10 cellular contexts compared by ENCODE assay signal in the genomic region with DNA sequence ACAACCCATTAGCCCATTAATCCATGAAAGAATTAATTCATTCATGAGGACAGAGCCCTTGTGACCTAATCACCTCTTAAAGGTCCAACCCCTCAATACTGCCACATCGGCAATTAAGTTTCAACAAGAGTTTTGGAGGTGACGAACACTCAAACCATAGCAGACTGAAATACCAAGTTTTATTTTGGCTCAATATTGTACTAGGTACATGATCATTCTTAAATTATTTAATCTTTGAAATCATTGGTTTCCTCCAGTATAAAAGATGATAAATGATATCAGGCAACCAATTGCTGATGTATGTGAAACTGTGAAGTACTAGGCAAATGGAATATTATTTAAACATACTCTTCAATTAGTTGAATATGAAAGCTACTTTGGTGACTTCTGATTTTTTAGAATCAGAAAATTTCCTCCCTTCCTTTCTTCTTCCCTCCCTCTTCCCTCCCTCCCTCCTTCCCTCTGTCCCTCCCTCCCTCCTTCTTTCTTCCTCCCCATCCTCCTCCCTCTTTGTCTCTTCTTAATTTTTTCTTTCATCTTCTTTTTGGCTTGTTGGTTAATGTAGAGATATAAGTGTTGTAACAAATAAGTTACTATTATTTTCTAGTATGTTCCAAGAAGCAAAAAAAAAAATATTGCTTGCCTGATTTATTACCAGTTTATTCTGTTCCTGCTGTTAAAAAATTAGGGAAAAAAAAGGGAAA.
DNase-seq lines count a peak whose midpoint lies in the region; ATAC-seq, FAIRE-seq and TF ChIP-seq lines count a peak whose summit lies in the region.
"Had no signal": no experiment of that assay in that cellular context is flagged by ENCODE, and none has a peak within 500 bp of the region (broad histone marks: within the 10 kb centered on the region; RNA-seq: fewer than 3 reads in every experiment).

No MANE protein-coding gene starts in this region.

- 73 to 84% methylated on average over 2 of the region's 2 CpGs for WGBS in GM23248 (ENCODE audit: low coverage in 1 of 2, low lambda C conversion rate in 2 of 2, missing lambda C conversion rate in 2 of 2), 2 experiments
- 96 to 98% (median 97%) methylated on average over 2 of the region's 2 CpGs for WGBS in stomach, 5 donors

- no peaks in the 10 kb centered on the region for H3K36me3 ChIP-seq in GM23248 (ENCODE audit: low read depth)
- no peaks in the 10 kb centered on the region for H3K36me3 ChIP-seq in keratinocyte (ENCODE audit: control insufficient read depth in 2 of 2, extremely low read depth in 1 of 2, insufficient read depth in 2 of 2, low read length in 2 of 2)
- no peaks in the 10 kb centered on the region for H3K36me3 ChIP-seq in stomach

- H4K20me1 ChIP-seq in GM23248 (ENCODE audit: insufficient read depth), result no peaks in the 10 kb centered on the region
- no peaks in the 10 kb centered on the region for H4K20me1 ChIP-seq in keratinocyte (ENCODE audit: control insufficient read depth, extremely low read depth, insufficient read depth, low read length)

- intact Hi-C loops in stomach (cut with DNase I; ENCODE audit: low total_unique reads), result no loop called here

- in situ Hi-C loops in GM23248 (cut with MboI), result loop anchor here (10.0 kb wide), 1 partner anchor 53 kb away; no protein-coding TSS in a partner anchor
- in situ Hi-C loops in SK-MEL-5 (cut with HindIII; ENCODE audit: low pct_unique_long_range_greater_than_20kb, low sequenced_read_pairs), result no loop called here

- dilution Hi-C loops in keratinocyte (cut with MboI; ENCODE audit: extremely low pct_ligation_motif_present, low sequenced_read_pairs), result no loop called here

- H3K27ac ChIP-seq in GM23248 (peak overlapping the region; percentile 100), keratinocyte (ENCODE audit: control insufficient read depth, insufficient read depth, low read length) (peak overlapping the region; percentile 100), stomach (peak overlapping the region in 4 of 5 donors; percentile 56 to 86 (median 82))
- H3K27ac ChIP-seq: HL-60 had no signal

- H3K9me1 ChIP-seq in keratinocyte (ENCODE audit: control insufficient read depth, extremely low read depth, insufficient read depth, low read length), result no peaks in the 10 kb centered on the region

- no peak for TF ChIP-seq CTCF in keratinocyte (optimal IDR thresholded peaks at IDR 0.05 in 1 of 3, IDR thresholded peaks at IDR 0.05 in 1 of 3, conservative IDR thresholded peaks at IDR 0.05 in 1 of 3; ENCODE audit: extremely low read depth in 1 of 3, insufficient read depth in 2 of 3, low read length in 3 of 3)
- no peak for TF ChIP-seq CTCF in stomach (IDR thresholded peaks at IDR 0.05)

- H3K9ac ChIP-seq in GM23248 (peak overlapping the region; percentile 99), keratinocyte (ENCODE audit: control insufficient read depth, extremely low read depth, insufficient read depth, low read length) (peak overlapping the region; percentile 95)

- H3K4me1 ChIP-seq in GM23248 (ENCODE audit: insufficient read depth) (peaks cover 40% of the 10 kb centered on the region), keratinocyte (ENCODE audit: control insufficient read depth, extremely low read depth, insufficient read depth, low read length) (peaks cover 38% of the 10 kb centered on the region), stomach (peaks cover 13 to 50% (median 27%) of the 10 kb centered on the region in 4 donors)

- H2AFZ ChIP-seq in GM23248 (no peak overlapping the region), keratinocyte (ENCODE audit: control insufficient read depth, low read length) (no peak overlapping the region)

- no peak for TF ChIP-seq POLR2A in stomach (IDR thresholded peaks at IDR 0.05)

- TF ChIP-seq EP300 in stomach (IDR thresholded peaks at IDR 0.05), result no peak

- H3K79me2 ChIP-seq in GM23248 (ENCODE audit: insufficient read depth) (no peaks in the 10 kb centered on the region), keratinocyte (ENCODE audit: control insufficient read depth, insufficient read depth, low read length) (no peaks in the 10 kb centered on the region)

- no peaks in the 10 kb centered on the region for H3K9me2 ChIP-seq in GM23248 (ENCODE audit: insufficient read depth)

- FAIRE-seq in keratinocyte (lab: Jason Lieb, UNC), result no peak

- H3K9me3 ChIP-seq in GM23248 (ENCODE audit: low read depth), result no peaks in the 10 kb centered on the region
- no peaks in the 10 kb centered on the region for H3K9me3 ChIP-seq in keratinocyte (ENCODE audit: control insufficient read depth, low read depth, low read length)
- no peaks in the 10 kb centered on the region for H3K9me3 ChIP-seq in stomach

- ATAC-seq in HG02623 (IDR thresholded peaks at IDR 0.05; ENCODE audit: unreplicated experiment), result no peak

- peak overlapping the region; percentile 96 for H3K4me2 ChIP-seq in GM23248 (ENCODE audit: unreplicated experiment)
- peak overlapping the region; percentile 96 for H3K4me2 ChIP-seq in keratinocyte (ENCODE audit: control insufficient read depth, extremely low read depth, insufficient read depth, low read depth, low read length)

- no peaks in the 10 kb centered on the region for H3K27me3 ChIP-seq in GM23248 (replicated peaks; ENCODE audit: insufficient read depth)
- no peaks in the 10 kb centered on the region for H3K27me3 ChIP-seq in keratinocyte (ENCODE audit: control insufficient read depth, extremely low read depth, insufficient read depth, low read length)
- H3K27me3 ChIP-seq in stomach, result no peaks in the 10 kb centered on the region

- DNase-seq in GM23248 (peak; percentile 14), SK-MEL-5 (ENCODE audit: low read depth, low spot score) (peak; percentile 22), keratinocyte (ENCODE audit: low read depth, low spot score) (no peak), stomach (no peak), CD1c-positive myeloid dendritic cell (ENCODE audit: extremely low spot score) (no peak)
- DNase-seq in activated effector memory CD4-positive, alpha-beta T cell treated with Interleukin-2 at 50 U/mL for 16 hours, result no peak
- DNase-seq: NCI-H187 treated with DMSO at 0.1 percent for 48 hours; stimulated activated CD4-positive, alpha-beta T cell treated with anti-CD3 and anti-CD28 coated beads, Interleukin-4, amount 100 ng/mL, for 24 hours had no signal

- H3K4me3 ChIP-seq in GM23248 (peak overlapping the region; percentile 72), keratinocyte (ENCODE audit: control insufficient read depth in 2 of 3, extremely low read depth in 1 of 3, insufficient read depth in 2 of 3, low read depth in 1 of 3, low read length in 3 of 3) (peak overlapping the region in 1 of 3 experiments; percentile 36), stomach (no peak overlapping the region)

- H3F3A ChIP-seq in GM23248 (ENCODE audit: insufficient read depth), result peaks cover 43% of the 10 kb centered on the region

Comparison
In these comparisons a context has a peak if more than half of its experiments do, and no peak if none do; other contexts are left out.
1. DNase-seq: peak in GM23248 (single experiment) and SK-MEL-5 (single experiment); none in keratinocyte (single experiment), stomach (single experiment), CD1c-positive myeloid dendritic cell (single experiment) and activated effector memory CD4-positive, alpha-beta T cell treated with Interleukin-2 at 50 U/mL for 16 hours (single experiment).
2. Peak in every context shown above with its lines, with median percentiles within 50 percentile points of each other: H3K27ac ChIP-seq.